9 cellular contexts compared by ENCODE assay signal in the genomic region with DNA sequence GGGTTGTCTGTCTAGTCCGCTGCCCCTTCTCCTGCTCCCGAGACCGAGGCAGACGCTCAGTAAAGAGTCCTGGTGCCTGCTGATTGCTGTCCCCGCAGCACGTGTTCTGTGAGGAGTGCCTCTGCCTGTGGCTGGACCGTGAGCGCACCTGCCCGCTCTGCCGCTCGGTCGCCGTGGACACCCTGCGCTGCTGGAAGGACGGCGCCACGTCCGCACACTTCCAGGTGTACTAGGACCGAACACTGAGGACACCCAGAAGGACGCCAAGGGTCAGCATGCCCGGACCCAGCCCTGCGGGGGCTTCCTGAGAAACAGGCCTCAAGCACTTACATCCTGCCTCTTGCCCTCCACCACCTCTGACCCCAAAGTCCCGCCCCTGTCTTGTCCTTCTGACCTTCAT. TPM values are rescaled to one million over a fixed set of nuclear protein-coding genes. Genes with fewer than 3 reads are reported as not detected.
"Had no signal": no experiment of that assay in that cellular context is flagged by ENCODE, and none has a peak within 500 bp of the region (broad histone marks: within the 10 kb centered on the region; RNA-seq: fewer than 3 reads in every experiment).

No MANE protein-coding gene starts in this region.

- H3K27ac ChIP-seq: HL-60 had no signal

- H3K4me3 ChIP-seq: K562 had no signal

- ATAC-seq: HepG2, K562 had no signal

- H3K27me3 Mint-ChIP-seq: IgD-negative memory B cell had no signal

- FAIRE-seq: HepG2, HTR-8/SVneo, K562 had no signal

- DNase-seq: IMR-90, KBM-7, KG1 had no signal

RNA-seq across cellular contexts. Expression of gene HRK, which starts 32.0 kb away (rescaled TPM):
- total RNA-seq: HT-29, IMR-90 had no signal
- polyA plus RNA-seq: HepG2, IMR-90 had no signal
